ENCODE assay signal across 21 cellular contexts in the genomic region with DNA sequence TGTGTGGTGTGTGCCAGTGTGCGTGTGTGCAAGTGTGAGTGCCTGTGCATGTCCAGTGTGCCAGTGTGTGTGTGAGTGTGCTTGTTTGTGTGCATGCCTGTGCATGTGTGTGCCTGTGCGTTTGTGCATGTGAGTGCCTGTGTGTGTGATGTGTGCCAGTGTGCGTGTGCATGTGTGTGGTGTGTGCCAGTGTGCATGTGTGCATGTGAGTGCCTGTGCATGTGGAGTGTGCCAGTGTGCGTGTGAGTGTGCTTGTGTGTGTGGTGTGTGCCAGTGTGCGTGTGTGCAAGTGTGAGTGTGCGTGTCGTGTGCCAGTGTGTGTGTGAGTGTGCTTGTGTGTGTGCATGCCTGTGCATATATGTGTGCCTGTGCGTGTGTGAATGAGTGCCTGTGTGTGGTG. TPM values are rescaled to one million over a fixed set of nuclear protein-coding genes. Genes with fewer than 3 reads are reported as not detected.
DNase-seq lines count a peak whose midpoint lies in the region; ATAC-seq, FAIRE-seq and TF ChIP-seq lines count a peak whose summit lies in the region.
"Had no signal": no experiment of that assay in that cellular context is flagged by ENCODE, and none has a peak within 500 bp of the region (broad histone marks: within the 10 kb centered on the region; RNA-seq: fewer than 3 reads in every experiment).

No MANE protein-coding gene starts in this region.

- peaks cover 14% of the 10 kb centered on the region for H3K27me3 Mint-ChIP-seq in H9 (ENCODE audit: low read depth)

- no peaks in the 10 kb centered on the region; a peak in 2 of 7 replicates for H3K36me3 Mint-ChIP-seq in H9 (ENCODE audit: insufficient read depth in 1 of 3, low read depth in 3 of 3)

- H2BK15ac ChIP-seq in H9 (ENCODE audit: low read depth, low read length) = no peak overlapping the region

- no peak overlapping the region for H2BK120ac ChIP-seq in H9 (ENCODE audit: low read depth, low read length, poor library complexity, severe bottlenecking)

- no CpG with 5 or more reads among the region's 8 CpGs for WGBS in H9 (ENCODE audit: extremely low coverage, insufficient read length, low lambda C conversion rate)

- no peak for TF ChIP-seq POLR2A in GM12891 (IDR thresholded peaks at IDR 0.05; ENCODE audit: low read depth, low read length)

- peak overlapping the region; percentile 4 for H3K23ac ChIP-seq in H9 (ENCODE audit: insufficient read length, low read depth, low read length)

- no peaks in the 10 kb centered on the region for H3K79me1 ChIP-seq in H9 (ENCODE audit: insufficient read depth, low read depth, low read length, poor library complexity, severe bottlenecking)

- H3K23me2 ChIP-seq in H9 (ENCODE audit: insufficient read length, low read depth, low read length, poor library complexity, severe bottlenecking) = no peaks in the 10 kb centered on the region

- no peak overlapping the region for H3K4me3 Mint-ChIP-seq in H9
- H3K4me3 Mint-ChIP-seq: CD4-positive, alpha-beta T cell; HFFc6 had no signal

- H3K27ac ChIP-seq in H9 (ENCODE audit: insufficient read length, low read depth, low read length) (no peak overlapping the region), osteoblast (ENCODE audit: low read depth, low read length) (no peak overlapping the region)
- H3K27ac ChIP-seq: C4-2B had no signal

- H4K5ac ChIP-seq in H9 (ENCODE audit: insufficient read length, low read depth, low read length) = peak overlapping the region; percentile 1

- H3T11ph ChIP-seq in H9 (ENCODE audit: low read length) = no peak overlapping the region

- H3K36me3 ChIP-seq in bronchial epithelial cell (ENCODE audit: control insufficient read depth, insufficient read depth, low read length) = no peaks in the 10 kb centered on the region
- H3K36me3 ChIP-seq in osteoblast (ENCODE audit: insufficient read depth, low read length) = no peaks in the 10 kb centered on the region

- H3K4me3 ChIP-seq in bronchial epithelial cell (ENCODE audit: low read depth, low read length) (no peak overlapping the region), osteoblast (ENCODE audit: insufficient read depth, low read length) (no peak overlapping the region)

- no peak for ATAC-seq in GM18858 (IDR thresholded peaks at IDR 0.05; ENCODE audit: unreplicated experiment)

- H3K27me3 ChIP-seq in H9 (ENCODE audit: insufficient read depth, low read length) = no peaks in the 10 kb centered on the region
- no peaks in the 10 kb centered on the region for H3K27me3 ChIP-seq in bronchial epithelial cell (ENCODE audit: control insufficient read depth, insufficient read depth, low read length)
- H3K27me3 ChIP-seq in osteoblast (ENCODE audit: insufficient read depth, low read length) = no peaks in the 10 kb centered on the region

- no peak overlapping the region for H2BK12ac ChIP-seq in H9 (ENCODE audit: insufficient read length, low read depth, low read length)

- FAIRE-seq in GM12891 (lab: Jason Lieb, UNC) (peak; percentile 75), bronchial epithelial cell (lab: Jason Lieb, UNC) (peak; percentile 99)
- FAIRE-seq: A204.1, GM19239 had no signal

- no peaks in the 10 kb centered on the region for H4K20me1 ChIP-seq in H9 (ENCODE audit: control insufficient read depth, insufficient read depth, insufficient read length)
- no peaks in the 10 kb centered on the region for H4K20me1 ChIP-seq in osteoblast (ENCODE audit: insufficient read depth, low read length)

- H4K8ac ChIP-seq in H9 (replicated peaks; ENCODE audit: insufficient read length, low read depth, low read length) = peak overlapping the region; percentile 7

- H3K9ac ChIP-seq in H9 (ENCODE audit: extremely low read depth, insufficient read length, low read length) = no peak overlapping the region

- H3K4me1 ChIP-seq in H9 (ENCODE audit: insufficient read depth, low read length) = no peaks in the 10 kb centered on the region
- H3K4me1 ChIP-seq in osteoblast (ENCODE audit: insufficient read depth, low read length) = no peaks in the 10 kb centered on the region

- peaks cover 0 to 2% of the 10 kb centered on the region in 2 experiments; a peak in 1 of 4 replicates for H3K4me1 Mint-ChIP-seq in H9

- H3K9me3 ChIP-seq in H9 (ENCODE audit: control insufficient read depth, low read depth, low read length) (no peaks in the 10 kb centered on the region), osteoblast (ENCODE audit: low read depth, low read length) (no peaks in the 10 kb centered on the region)

- no peak overlapping the region for H3K4ac ChIP-seq in H9 (ENCODE audit: low read depth, low read length)

- H2AFZ ChIP-seq in H9 (ENCODE audit: low read length) (no peak overlapping the region), osteoblast (ENCODE audit: low read length) (no peak overlapping the region)

- peak overlapping the region; percentile 21 for H3K18ac ChIP-seq in H9 (ENCODE audit: insufficient read length, low read depth, low read length)

- no peak for TF ChIP-seq CTCF in H9 (conservative IDR thresholded peaks at IDR 0.05)
- TF ChIP-seq CTCF in bronchial epithelial cell (IDR thresholded peaks at IDR 0.05; ENCODE audit: insufficient read depth, low read length, severe bottlenecking) = no peak
- TF ChIP-seq CTCF in osteoblast (IDR thresholded peaks at IDR 0.05; ENCODE audit: extremely low read depth, low read depth, low read length) = no peak

- H2AK5ac ChIP-seq in H9 (ENCODE audit: insufficient read length, low read length) = no peak overlapping the region

- no peak overlapping the region for H2BK20ac ChIP-seq in H9 (ENCODE audit: low read depth, low read length, poor library complexity, severe bottlenecking)

- H3K4me2 ChIP-seq in H9 (ENCODE audit: insufficient read depth, insufficient read length, low read length) = no peak overlapping the region
- H3K4me2 ChIP-seq in osteoblast (ENCODE audit: insufficient read depth, low read length) = no peak overlapping the region

- no peak overlapping the region for H3K56ac ChIP-seq in H9 (ENCODE audit: insufficient read length, low read depth, low read length)

- H3K9me3 Mint-ChIP-seq in H9 = peaks cover 15 to 16% of the 10 kb centered on the region in 2 experiments
- H3K9me3 Mint-ChIP-seq: CD4-positive, alpha-beta T cell had no signal

- no peak overlapping the region for H2BK5ac ChIP-seq in H9 (ENCODE audit: insufficient read length, low read length)

- H4K91ac ChIP-seq in H9 (ENCODE audit: insufficient read length, low read depth, low read length) = no peak overlapping the region

- DNase-seq in GM12891 (ENCODE audit: insufficient read length, low spot score) = no peak
- DNase-seq in H9 = no peak
- DNase-seq in bronchial epithelial cell (ENCODE audit: low read depth) = no peak
- DNase-seq in osteoblast (ENCODE audit: insufficient read length, low spot score, missing footprints) = peak; percentile 29
- DNase-seq in EL = no peak
- no peak for DNase-seq in stimulated activated CD4-positive, alpha-beta T cell treated with anti-CD3 and anti-CD28 coated beads, Interleukin-12 subunit alpha, Interleukin-12 subunit beta, amount 100 ng/mL, for 4 hours
- DNase-seq: ACHN; CD4-positive, alpha-beta T cell; DMS153; DMS79; GF-D8; HCEC 1CT; HFFc6; KG1 had no signal

- no peaks in the 10 kb centered on the region for H3K79me2 ChIP-seq in H9 (ENCODE audit: insufficient read depth, low read length)
- H3K79me2 ChIP-seq in osteoblast (ENCODE audit: insufficient read depth, low read length) = no peaks in the 10 kb centered on the region

- no peak overlapping the region for H3K14ac ChIP-seq in H9 (ENCODE audit: insufficient read depth, low read length)

- H3K27ac Mint-ChIP-seq in H9 = no peak overlapping the region
- H3K27ac Mint-ChIP-seq: CD4-positive, alpha-beta T cell; HFFc6 had no signal

TF ChIP-seq in GM12891, 5 proteins besides CTCF, POLR2A, EP300 and RAD21:
- TF ChIP-seq PAX5 (IDR thresholded peaks at IDR 0.05; ENCODE audit: insufficient read depth, low read length, severe bottlenecking) = no peak
- no peak for TF ChIP-seq TAF1 (IDR thresholded peaks at IDR 0.05; ENCODE audit: low read depth, low read length)
- no peak for TF ChIP-seq SPI1 (IDR thresholded peaks at IDR 0.05; ENCODE audit: low read depth, low read length)
- TF ChIP-seq POU2F2 (IDR thresholded peaks at IDR 0.05; ENCODE audit: low read depth, low read length) = no peak
- no peak for TF ChIP-seq POLR2AphosphoS5 (IDR thresholded peaks at IDR 0.05; ENCODE audit: low read depth, low read length)
TF ChIP-seq in GM12891: peak in this region for 0.

RNA-seq across cellular contexts. Expression of gene ADGRA1, which starts 33.8 kb away (rescaled TPM):
- polyA plus RNA-seq in GM12891 (2012; ENCODE audit: low read depth, missing spikeins) = not detected
- total RNA-seq in H9 (2021) (0.11 and 0.13 TPM in 2 replicates), bronchial epithelial cell (not detected in 2 replicates), osteoblast (not detected in 2 replicates)
- total RNA-seq: CD4-positive, alpha-beta T cell; Daoy; H4; HFFc6 had no signal
- polyA plus RNA-seq: BJ had no signal

RNA-seq across cellular contexts. Expression of gene KNDC1, which starts 38.5 kb away (rescaled TPM):
- not detected for polyA plus RNA-seq in GM12891 (2012; ENCODE audit: low read depth, missing spikeins)
- total RNA-seq in H9 (2021) (13.7 and 15.7 TPM in 2 replicates), bronchial epithelial cell (under 0.01 TPM in 2 replicates), osteoblast (under 0.01 TPM in 1 of 2 replicates, not detected in the other)
- total RNA-seq: CD4-positive, alpha-beta T cell; Daoy had no signal

Comparison
In these comparisons a context has a peak if more than half of its experiments do, and no peak if none do; other contexts are left out.
1. RNA of gene KNDC1, which starts 38.5 kb away (total RNA-seq): 13.7 to 15.7 TPM in H9; under 0.01 TPM in bronchial epithelial cell and under 0.01 TPM in osteoblast; every median in the first group is over 10 times any median in the second.